In the genomic region with DNA sequence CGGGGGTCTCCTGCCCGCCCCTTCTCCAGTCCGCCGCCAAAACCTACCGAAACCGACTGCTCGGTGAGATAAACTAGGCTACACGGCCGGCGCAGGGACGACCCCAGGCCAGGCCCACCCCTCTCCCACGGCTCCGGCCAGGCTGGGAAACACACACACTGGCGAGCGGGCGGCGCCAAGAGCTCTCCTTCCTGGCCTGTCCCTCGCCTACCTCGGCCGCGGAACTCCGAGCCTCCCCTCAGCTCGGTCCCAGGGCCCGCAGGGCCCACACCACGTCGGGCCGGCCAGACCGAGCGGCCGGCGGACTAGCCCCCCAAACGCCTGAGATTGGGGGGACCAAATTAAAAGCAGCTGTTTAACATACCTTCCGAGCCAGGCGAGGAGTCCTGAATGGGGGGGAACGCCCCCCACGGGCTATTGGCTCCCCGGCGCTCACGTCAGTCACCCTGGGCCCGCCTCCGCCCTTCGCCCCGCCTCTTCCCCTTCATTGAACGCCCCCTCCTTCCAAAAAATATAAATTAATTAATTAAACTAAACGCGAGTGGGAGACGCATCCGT, we compare ENCODE assay signal across 8 cellular contexts. TPM values are rescaled to one million over a fixed set of nuclear protein-coding genes. Genes with fewer than 3 reads are reported as not detected.
DNase-seq lines count a peak whose midpoint lies in the region; ATAC-seq and TF ChIP-seq lines count a peak whose summit lies in the region.

No MANE protein-coding gene starts in this region.

- CTCF ChIA-PET in GM10248 (lab: Yijun Ruan, JAX): interaction anchor here (0.8 to 7.7 kb wide), 8 partner anchors 10 to 230 kb away, joined by 3 to 47 read pairs (median 5); partner anchors contain the start of genes IMP3 and MAN2C1

- H3K9me3 Mint-ChIP-seq in type B pancreatic cell: no peaks in the 10 kb centered on the region

- TF ChIP-seq CTCF in GM10248 (IDR thresholded peaks at IDR 0.05; ENCODE audit: control extremely low read depth, extremely low read depth, low read depth, missing control alignments): no peak
- TF ChIP-seq CTCF in type B pancreatic cell (conservative IDR thresholded peaks at IDR 0.05): no peak

- H3K36me3 Mint-ChIP-seq in T-helper 17 cell (ENCODE audit: low read depth): no peaks in the 10 kb centered on the region
- no peaks in the 10 kb centered on the region for H3K36me3 Mint-ChIP-seq in type B pancreatic cell

- intact Hi-C loops in left cardiac atrium (cut with DNase I): loop anchor here in 1 of 2 donors (10.0 kb wide), 1 partner anchor 119 kb away; the partner anchor contains the start of gene PTPN9
- intact Hi-C loops in posterior vena cava (cut with DNase I): no loop called here

- H3K27ac Mint-ChIP-seq in T-helper 17 cell (peak overlapping the region; percentile 96), type B pancreatic cell (peak overlapping the region; percentile 86)

- DNase-seq in GM10248 (ENCODE audit: extremely low spot score) (peak; percentile 91), NCI-H1105 treated with DMSO at 0.1 percent for 48 hours (lab: John Stamatoyannopoulos, UW) (peak; percentile 32), T-helper 17 cell (peak; percentile 80 to 84 (median 81)), amygdala (lab: John Stamatoyannopoulos, UW) (peak; percentile 35 to 91 (median 74)), left cardiac atrium (peak; percentile 91), posterior vena cava (ENCODE audit: low spot score) (peak; percentile 97), type B pancreatic cell (ENCODE audit: extremely low spot score, unreplicated experiment) (peak; percentile 87)

- H3K4me1 Mint-ChIP-seq in T-helper 17 cell (peaks cover 23% of the 10 kb centered on the region), type B pancreatic cell (ENCODE audit: unreplicated experiment) (peaks cover 6% of the 10 kb centered on the region)

- POLR2A ChIA-PET in GM10248 (lab: Yijun Ruan, JAX): interaction anchor here (0.5 to 3.0 kb wide), 6 partner anchors 9 to 185 kb away, joined by 3 to 23 read pairs (median 6); partner anchors contain the start of genes IMP3, MAN2C1 and SNUPN

- H3K27me3 Mint-ChIP-seq in T-helper 17 cell: no peaks in the 10 kb centered on the region
- no peaks in the 10 kb centered on the region for H3K27me3 Mint-ChIP-seq in type B pancreatic cell

- ATAC-seq in T-helper 17 cell (peak; percentile 8), left cardiac atrium (peak; percentile 6 to 17), HG02763 (IDR thresholded peaks at IDR 0.05; ENCODE audit: unreplicated experiment) (no peak)

- H3K4me3 Mint-ChIP-seq in T-helper 17 cell: peak overlapping the region; percentile 98
- peak overlapping the region; percentile 91 for H3K4me3 Mint-ChIP-seq in type B pancreatic cell

- H3K9me3 ChIP-seq in T-helper 17 cell (ENCODE audit: control insufficient read depth, low read length, poor library complexity, severe bottlenecking): no peaks in the 10 kb centered on the region

RNA-seq across cellular contexts. Expression of gene SIN3A, which starts 4.0 kb away (rescaled TPM):
- 100 to 1,000 TPM; 166 to 169 TPM for total RNA-seq in T-helper 17 cell
- total RNA-seq in left cardiac atrium: 10 to 100 TPM; 32.3 to 37.2 TPM
- total RNA-seq in posterior vena cava: 10 to 100 TPM; 47.8 to 47.9 TPM
- 47.1 and 75.4 TPM in 2 replicates for total RNA-seq in type B pancreatic cell (ENCODE audit: low replicate concordance)

Comparison
In these comparisons a context has a peak if more than half of its experiments do, and no peak if none do; other contexts are left out.
1. DNase-seq: peak in every context shown above with its lines; median percentile 97 in posterior vena cava; 91 in GM10248; 91 in left cardiac atrium; 87 in type B pancreatic cell; 81 in T-helper 17 cell; 74 in amygdala; 32 in NCI-H1105 treated with DMSO at 0.1 percent for 48 hours.